Comparison of ENCODE assay signal across 8 cellular contexts in the genomic region with DNA sequence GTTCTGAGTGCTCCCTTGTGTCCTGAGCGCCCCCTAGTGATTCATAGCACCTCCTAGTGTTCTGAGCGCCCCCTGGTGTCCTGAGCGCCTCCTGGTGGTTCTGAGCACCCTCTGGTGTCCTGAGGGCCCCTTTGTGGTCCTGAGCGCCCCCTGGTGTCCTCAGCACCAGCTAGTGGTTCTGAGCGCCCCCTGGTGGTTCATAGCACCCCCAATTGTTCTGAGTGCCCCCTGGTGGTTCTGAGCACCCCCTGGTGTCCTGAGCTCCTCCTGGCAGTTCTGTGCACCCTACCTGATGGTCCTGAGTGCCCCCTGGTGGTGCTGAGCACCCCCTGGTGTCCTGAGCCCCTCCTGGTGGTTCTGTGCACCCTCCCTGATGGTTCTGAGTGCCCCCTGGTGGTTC.
DNase-seq lines count a peak whose midpoint lies in the region; ATAC-seq lines count a peak whose summit lies in the region.
"Not testable (repeated sequence)": the region's sequence is repeated elsewhere in the genome, so short reads cannot be mapped to it uniquely, and the experiment has no call there.

No MANE protein-coding gene starts in this region.

- not testable (repeated sequence) for H3K36me3 Mint-ChIP-seq in activated naive CD8-positive, alpha-beta T cell treated with anti-CD3 and anti-CD28 coated beads, Interleukin-2, amount 10 ng/mL, durations not matched to agents 7 days and 5 days

- not testable (repeated sequence) for H3K27ac Mint-ChIP-seq in activated naive CD8-positive, alpha-beta T cell treated with anti-CD3 and anti-CD28 coated beads, Interleukin-2, amount 10 ng/mL, durations not matched to agents 7 days and 5 days; stimulated activated naive CD8-positive, alpha-beta T cell treated with anti-CD3 and anti-CD28 coated beads, Interleukin-15, amount 100 ng/mL, for 72 hours

- POLR2A ChIA-PET in activated naive CD8-positive, alpha-beta T cell treated with anti-CD3 and anti-CD28 coated beads, Interleukin-2, amount 10 ng/mL, durations not matched to agents 7 days and 5 days (lab: Charles Lee): not testable (repeated sequence)

- ATAC-seq in GM18517 (IDR thresholded peaks at IDR 0.05; ENCODE audit: unreplicated experiment) (peak; percentile 60), GM19372 (IDR thresholded peaks at IDR 0.05; ENCODE audit: low read depth, unreplicated experiment) (peak; percentile 50), GM21528 (IDR thresholded peaks at IDR 0.05; ENCODE audit: low FRiP score, unreplicated experiment) (peak; percentile 55), HG02798 (IDR thresholded peaks at IDR 0.05; ENCODE audit: poor library complexity, unreplicated experiment) (peak; percentile 57), HG03095 (IDR thresholded peaks at IDR 0.05; ENCODE audit: unreplicated experiment) (peak; percentile 52), HG03460 (IDR thresholded peaks at IDR 0.05; ENCODE audit: unreplicated experiment) (peak; percentile 42)
- ATAC-seq in activated naive CD8-positive, alpha-beta T cell treated with anti-CD3 and anti-CD28 coated beads, Interleukin-2, amount 10 ng/mL, durations not matched to agents 7 days and 5 days (ENCODE audit: low read depth): peak; percentile 23
- ATAC-seq in stimulated activated naive CD8-positive, alpha-beta T cell treated with anti-CD3 and anti-CD28 coated beads, Interleukin-15, amount 100 ng/mL, for 72 hours: peak; percentile 57

- H3K4me3 Mint-ChIP-seq in activated naive CD8-positive, alpha-beta T cell treated with anti-CD3 and anti-CD28 coated beads, Interleukin-2, amount 10 ng/mL, durations not matched to agents 7 days and 5 days; stimulated activated naive CD8-positive, alpha-beta T cell treated with anti-CD3 and anti-CD28 coated beads, Interleukin-15, amount 100 ng/mL, for 72 hours: not testable (repeated sequence)

- H3K27me3 Mint-ChIP-seq in activated naive CD8-positive, alpha-beta T cell treated with anti-CD3 and anti-CD28 coated beads, Interleukin-2, amount 10 ng/mL, durations not matched to agents 7 days and 5 days; stimulated activated naive CD8-positive, alpha-beta T cell treated with anti-CD3 and anti-CD28 coated beads, Interleukin-15, amount 100 ng/mL, for 72 hours: not testable (repeated sequence)

- H3K9me3 Mint-ChIP-seq in activated naive CD8-positive, alpha-beta T cell treated with anti-CD3 and anti-CD28 coated beads, Interleukin-2, amount 10 ng/mL, durations not matched to agents 7 days and 5 days; stimulated activated naive CD8-positive, alpha-beta T cell treated with anti-CD3 and anti-CD28 coated beads, Interleukin-15, amount 100 ng/mL, for 72 hours: not testable (repeated sequence)

- H3K4me1 Mint-ChIP-seq in activated naive CD8-positive, alpha-beta T cell treated with anti-CD3 and anti-CD28 coated beads, Interleukin-2, amount 10 ng/mL, durations not matched to agents 7 days and 5 days; stimulated activated naive CD8-positive, alpha-beta T cell treated with anti-CD3 and anti-CD28 coated beads, Interleukin-15, amount 100 ng/mL, for 72 hours: not testable (repeated sequence)

- not testable (repeated sequence) for DNase-seq in activated naive CD8-positive, alpha-beta T cell treated with anti-CD3 and anti-CD28 coated beads, Interleukin-2, amount 10 ng/mL, durations not matched to agents 7 days and 5 days; stimulated activated naive CD8-positive, alpha-beta T cell treated with anti-CD3 and anti-CD28 coated beads, Interleukin-15, amount 100 ng/mL, for 72 hours
